ENCODE assay signal across 8 cellular contexts in genomic region chr2:8761529-8762164, GRCh38.
DNase-seq lines count a peak whose midpoint lies in the region; ATAC-seq lines count a peak whose summit lies in the region.

No MANE protein-coding gene starts in this region.

- peak; percentile 65 for DNase-seq in COR-L47 (lab: John Stamatoyannopoulos, UW)
- peak; percentile 9 for DNase-seq in HS-5 (ENCODE audit: low read depth)
- peak; percentile 63 for DNase-seq in RKO (ENCODE audit: low spot score)
- peak; percentile 72 for DNase-seq in fibroblast of peridontal ligament (ENCODE audit: extremely low read depth)
- peak; percentile 4 for DNase-seq in skeletal muscle cell (ENCODE audit: low read depth)
- DNase-seq in activated CD8-positive, alpha-beta memory T cell treated with anti-CD3 and anti-CD28 coated beads, Interleukin-2, amount 50 U/mL, for 4 hours, result no peak

- no peak overlapping the region for H3K4me3 ChIP-seq in skeletal muscle cell (ENCODE audit: low read depth, low read length)

- ATAC-seq in HG03280 (IDR thresholded peaks at IDR 0.05; ENCODE audit: unreplicated experiment) (no peak), GM19324 (IDR thresholded peaks at IDR 0.05; ENCODE audit: low FRiP score, unreplicated experiment) (no peak)
